In the genomic region with DNA sequence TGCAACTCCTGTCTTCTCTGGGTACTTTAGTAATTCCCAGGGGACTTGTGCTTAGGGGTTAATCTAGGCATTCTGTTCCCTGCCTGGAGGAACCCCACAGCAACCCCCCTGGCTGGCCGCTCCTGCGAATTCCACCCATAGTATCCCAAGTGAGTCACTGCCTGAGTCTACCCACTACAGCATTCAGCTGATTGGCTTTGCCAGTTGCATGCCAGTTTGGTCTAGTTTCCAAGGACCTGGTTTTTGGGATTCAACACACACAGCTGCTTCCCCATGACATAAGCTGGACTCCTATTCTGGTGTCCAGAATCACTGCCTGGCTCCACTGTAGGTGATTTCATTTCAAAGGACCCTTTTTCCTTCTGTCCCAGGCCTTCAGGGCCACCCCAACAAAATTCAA, we compare ENCODE assay signal across 8 cellular contexts. TPM values are rescaled to one million over a fixed set of nuclear protein-coding genes. Genes with fewer than 3 reads are reported as not detected.
DNase-seq lines count a peak whose midpoint lies in the region; ATAC-seq, FAIRE-seq and TF ChIP-seq lines count a peak whose summit lies in the region.

No MANE protein-coding gene starts in this region.

- no peak overlapping the region for H3K9ac ChIP-seq in HepG2 (ENCODE audit: insufficient read depth, low read depth, low read length)

- DNase-seq in HepG2 (ENCODE audit: low spot score) (no peak), right lobe of liver (no peak), coronary artery (ENCODE audit: low spot score) (peak; percentile 92), medulla oblongata (ENCODE audit: extremely low spot score) (peak; percentile 83), SHP77 treated with DMSO at 0.1 percent for 48 hours (lab: John Stamatoyannopoulos, UW) (no peak), DMS53 treated with DMSO at 0.1 percent for 48 hours (lab: John Stamatoyannopoulos, UW; ENCODE audit: unreplicated experiment) (no peak)

- 100% methylated on average over 2 of the region's 2 CpGs for WGBS in HepG2 (ENCODE audit: low lambda C conversion rate)
- WGBS in right lobe of liver (ENCODE audit: insufficient coverage, low coverage, low lambda C conversion rate, missing lambda C conversion rate) = no CpG with 5 or more reads among the region's 2 CpGs

- CTCF ChIA-PET in HepG2 (lab: Yijun Ruan, JAX; ENCODE audit: low intra/inter-chr PET ratio, low total read pairs) = no interaction called here

- no peak for FAIRE-seq in HepG2 (lab: Jason Lieb, UNC)

- TF ChIP-seq POLR2A in HepG2 (IDR thresholded peaks at IDR 0.05; ENCODE audit: insufficient read depth in 1 of 2, low read depth in 2 of 2, low read length in 2 of 2) (no peak), right lobe of liver (IDR thresholded peaks at IDR 0.05) (no peak)

- H3K27ac ChIP-seq in HepG2 (ENCODE audit: extremely low read length, insufficient read depth, low read length) (no peak overlapping the region), right lobe of liver (no peak overlapping the region), coronary artery (peak overlapping the region; percentile 86 to 93)

- no peak for TF ChIP-seq CTCF in HepG2 (CRISPR knock-in tag; IDR thresholded peaks at IDR 0.05)
- TF ChIP-seq CTCF in right lobe of liver (IDR thresholded peaks at IDR 0.05) = no peak
- no peak for TF ChIP-seq CTCF in coronary artery (IDR thresholded peaks at IDR 0.05)

- H3K4me1 ChIP-seq in HepG2 (ENCODE audit: insufficient read depth, low read length) (peaks cover 12% of the 10 kb centered on the region), right lobe of liver (no peaks in the 10 kb centered on the region)

- H4K20me1 ChIP-seq in HepG2 (ENCODE audit: insufficient read depth, low read length) = peaks cover 9% of the 10 kb centered on the region; the same call in 1 of the 2 replicates

- H3K79me2 ChIP-seq in HepG2 (ENCODE audit: insufficient read depth, low read length) = no peaks in the 10 kb centered on the region

- H3K36me3 ChIP-seq in HepG2 (replicated peaks in 1 of 2; ENCODE audit: control insufficient read depth in 1 of 2, insufficient read depth in 2 of 2, low read length in 2 of 2) (peaks cover 19 to 39% of the 10 kb centered on the region in 2 experiments), right lobe of liver (peaks cover 0 to 13% (median 3%) of the 10 kb centered on the region in 4 donors)

- H3K4me3 ChIP-seq in HepG2 (replicated peaks in 1 of 3; ENCODE audit: insufficient read depth in 1 of 3, low read depth in 2 of 3, low read length in 3 of 3) (no peak overlapping the region), right lobe of liver (no peak overlapping the region), coronary artery (no peak overlapping the region)

- intact Hi-C loops in HepG2 (cut with micrococcal nuclease; ENCODE audit: unreplicated experiment) (no loop called here), right lobe of liver (cut with DNase I) (loop anchor here in 1 of 2 donors (10.0 kb wide), 1 partner anchor 47 kb away; no protein-coding TSS in a partner anchor)

- H2AFZ ChIP-seq in HepG2 (ENCODE audit: low read length) = no peak overlapping the region

- H3K27me3 ChIP-seq in HepG2 (ENCODE audit: control insufficient read depth in 1 of 2, insufficient read depth in 2 of 2, low read length in 2 of 2) = no peaks in the 10 kb centered on the region
- no peaks in the 10 kb centered on the region for H3K27me3 ChIP-seq in right lobe of liver

- H3K9me3 ChIP-seq in HepG2 (ENCODE audit: low read length) (no peaks in the 10 kb centered on the region), right lobe of liver (no peaks in the 10 kb centered on the region)

- POLR2A ChIA-PET in HepG2 (lab: Yijun Ruan, JAX) = no interaction called here

- H3K4me2 ChIP-seq in HepG2 (ENCODE audit: low read depth, low read length) = no peak overlapping the region

- no TSS peak for BruUV-seq in HepG2 (replicated peaks; lab: Mats Ljungman, UMichigan)

- ATAC-seq in HepG2 (no peak), right lobe of liver (no peak), HG02588 (IDR thresholded peaks at IDR 0.05; ENCODE audit: unreplicated experiment) (no peak), GM18520 (IDR thresholded peaks at IDR 0.05; ENCODE audit: unreplicated experiment) (no peak)

- TF ChIP-seq RAD21 in HepG2 (CRISPR knock-in tag; IDR thresholded peaks at IDR 0.05) = no peak

- TF ChIP-seq EP300 in HepG2 (IDR thresholded peaks at IDR 0.05; ENCODE audit: low read depth in 2 of 2, low read length in 2 of 2) = no peak
- no peak for TF ChIP-seq EP300 in HepG2 (CRISPR knock-in tag; IDR thresholded peaks at IDR 0.05; ENCODE audit: borderline replicate concordance)

- in situ Hi-C loops in HepG2 (cut with HindIII; ENCODE audit: extremely low pct_ligation_motif_present, low pct_unique_long_range_greater_than_20kb) = no loop called here

TF ChIP-seq in HepG2, 621 proteins besides CTCF, POLR2A, EP300 and RAD21:
- TF ChIP-seq, protein P1, sequence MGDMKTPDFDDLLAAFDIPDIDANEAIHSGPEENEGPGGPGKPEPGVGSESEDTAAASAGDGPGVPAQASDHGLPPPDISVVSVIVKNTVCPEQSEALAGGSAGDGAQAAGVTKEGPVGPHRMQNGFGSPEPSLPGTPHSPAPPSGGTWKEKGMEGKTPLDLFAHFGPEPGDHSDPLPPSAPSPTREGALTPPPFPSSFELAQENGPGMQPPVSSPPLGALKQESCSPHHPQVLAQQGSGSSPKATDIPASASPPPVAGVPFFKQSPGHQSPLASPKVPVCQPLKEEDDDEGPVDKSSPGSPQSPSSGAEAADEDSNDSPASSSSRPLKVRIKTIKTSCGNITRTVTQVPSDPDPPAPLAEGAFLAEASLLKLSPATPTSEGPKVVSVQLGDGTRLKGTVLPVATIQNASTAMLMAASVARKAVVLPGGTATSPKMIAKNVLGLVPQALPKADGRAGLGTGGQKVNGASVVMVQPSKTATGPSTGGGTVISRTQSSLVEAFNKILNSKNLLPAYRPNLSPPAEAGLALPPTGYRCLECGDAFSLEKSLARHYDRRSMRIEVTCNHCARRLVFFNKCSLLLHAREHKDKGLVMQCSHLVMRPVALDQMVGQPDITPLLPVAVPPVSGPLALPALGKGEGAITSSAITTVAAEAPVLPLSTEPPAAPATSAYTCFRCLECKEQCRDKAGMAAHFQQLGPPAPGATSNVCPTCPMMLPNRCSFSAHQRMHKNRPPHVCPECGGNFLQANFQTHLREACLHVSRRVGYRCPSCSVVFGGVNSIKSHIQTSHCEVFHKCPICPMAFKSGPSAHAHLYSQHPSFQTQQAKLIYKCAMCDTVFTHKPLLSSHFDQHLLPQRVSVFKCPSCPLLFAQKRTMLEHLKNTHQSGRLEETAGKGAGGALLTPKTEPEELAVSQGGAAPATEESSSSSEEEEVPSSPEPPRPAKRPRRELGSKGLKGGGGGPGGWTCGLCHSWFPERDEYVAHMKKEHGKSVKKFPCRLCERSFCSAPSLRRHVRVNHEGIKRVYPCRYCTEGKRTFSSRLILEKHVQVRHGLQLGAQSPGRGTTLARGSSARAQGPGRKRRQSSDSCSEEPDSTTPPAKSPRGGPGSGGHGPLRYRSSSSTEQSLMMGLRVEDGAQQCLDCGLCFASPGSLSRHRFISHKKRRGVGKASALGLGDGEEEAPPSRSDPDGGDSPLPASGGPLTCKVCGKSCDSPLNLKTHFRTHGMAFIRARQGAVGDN (CRISPR knock-in tag; IDR thresholded peaks at IDR 0.05) = no peak
- TF ChIP-seq POLR2AphosphoS5 (IDR thresholded peaks at IDR 0.05; ENCODE audit: low read depth, low read length) = 0 out of 2 replicates have a peak, but pooled peaks have one; percentile 9
TF ChIP-seq in HepG2: peak in this region for 1.

RNA-seq across cellular contexts. Expression of a gene that starts 40.3 kb away (rescaled TPM):
- total RNA-seq in HepG2 (2016; rRNA removed; fragmentation: Illumina TruSeq; extraction: Trizol) (53.1 and 85.3 TPM in 2 replicates), right lobe of liver (10 to 100 TPM in 5 of 6 experiments, 1 to 10 TPM in 1; 9.5 to 22.6 (median 16.6) TPM)
- 8.3 and 10.2 TPM in 2 replicates for total RNA-seq in HepG2 (2016; cell fraction: cytosol; rRNA removed; fragmentation: Illumina TruSeq; extraction: Trizol; ENCODE audit: low read depth)
- 43.2 and 85.3 TPM in 2 replicates for total RNA-seq in HepG2 (2016; cell fraction: insoluble cytoplasmic fraction; rRNA removed; fragmentation: Illumina TruSeq; extraction: Trizol)
- total RNA-seq in HepG2 (2016; cell fraction: membrane; rRNA removed; fragmentation: Illumina TruSeq; extraction: Trizol) = 23.6 and 25.9 TPM in 2 replicates
- total RNA-seq in HepG2 (2016; cell fraction: nucleus; rRNA removed; fragmentation: Illumina TruSeq; extraction: Trizol) = 119 and 141 TPM in 2 replicates
- polyA plus RNA-seq in HepG2 (2011; rRNA removed) = 158 and 207 TPM in 2 replicates
- polyA plus RNA-seq in HepG2 (2011; cell fraction: cytosol; rRNA removed) = 50.7 and 54.7 TPM in 2 replicates
- polyA plus RNA-seq in HepG2 (2011; cell fraction: nucleus; rRNA removed) = 1,608 and 1,708 TPM in 2 replicates
- 152 and 164 TPM in 2 replicates for polyA plus RNA-seq in HepG2 (2012)
- polyA plus RNA-seq in HepG2 (2016; cell fraction: cytosol; fragmentation: Illumina TruSeq; extraction: Trizol; ENCODE audit: low read depth) = 3.6 and 4.0 TPM in 2 replicates
- polyA plus RNA-seq in HepG2 (2016; cell fraction: insoluble cytoplasmic fraction; fragmentation: Illumina TruSeq; extraction: Trizol; ENCODE audit: low read depth) = 54.2 and 61.1 TPM in 2 replicates
- 12.4 and 12.5 TPM in 2 replicates for polyA plus RNA-seq in HepG2 (2016; cell fraction: membrane; fragmentation: Illumina TruSeq; extraction: Trizol; ENCODE audit: low read depth)
- 371 and 407 TPM in 2 replicates for polyA plus RNA-seq in HepG2 (2016; cell fraction: nucleus; fragmentation: Illumina TruSeq; extraction: Trizol; ENCODE audit: insufficient read depth, low read depth)
- 74.2 and 219 TPM in 2 replicates for polyA minus RNA-seq in HepG2 (2011; rRNA and poly(A)+ RNA removed; ENCODE audit: low replicate concordance)
- 77.9 and 95.1 TPM in 2 replicates for polyA minus RNA-seq in HepG2 (2011; cell fraction: cytosol; rRNA and poly(A)+ RNA removed)
- polyA minus RNA-seq in HepG2 (2011; cell fraction: nucleus; rRNA and poly(A)+ RNA removed) = 286 and 292 TPM in 2 replicates

Comparison
In these comparisons a context has a peak if more than half of its experiments do, and no peak if none do; other contexts are left out.
1. DNase-seq: peak in coronary artery (single experiment) and medulla oblongata (single experiment); none in HepG2 (single experiment), right lobe of liver (0 of 3), SHP77 treated with DMSO at 0.1 percent for 48 hours (single experiment) and DMS53 treated with DMSO at 0.1 percent for 48 hours (single experiment).
2. H3K27ac ChIP-seq: peak in coronary artery (2 of 2); none in HepG2 (single experiment) and right lobe of liver (0 of 3).